Comparison of ENCODE assay signal across 1 cellular context in genomic region chr1:206658264-206658980, GRCh38.
TF ChIP-seq lines count a peak whose summit lies in the region.

No MANE protein-coding gene starts in this region.

TF ChIP-seq in GM23338, 12 proteins besides CTCF, POLR2A, EP300 and RAD21 (continued from another document):
- TF ChIP-seq ZNF462 (CRISPR knock-in tag; IDR thresholded peaks at IDR 0.05), result no peak
- no peak for TF ChIP-seq ETS1 (IDR thresholded peaks at IDR 0.05)
- TF ChIP-seq ZNF114 (CRISPR knock-in tag; IDR thresholded peaks at IDR 0.05), result no peak
- TF ChIP-seq EZH2 (IDR thresholded peaks at IDR 0.05; ENCODE audit: low read depth, unreplicated experiment), result no peak
- no peak for TF ChIP-seq STAT1 (IDR thresholded peaks at IDR 0.05; ENCODE audit: unreplicated experiment)
- TF ChIP-seq REST (IDR thresholded peaks at IDR 0.05; ENCODE audit: unreplicated experiment), result no peak
- TF ChIP-seq NANOG (IDR thresholded peaks at IDR 0.05; ENCODE audit: borderline replicate concordance), result no peak
